Comparison of ENCODE assay signal across 9 cellular contexts in the genomic region with DNA sequence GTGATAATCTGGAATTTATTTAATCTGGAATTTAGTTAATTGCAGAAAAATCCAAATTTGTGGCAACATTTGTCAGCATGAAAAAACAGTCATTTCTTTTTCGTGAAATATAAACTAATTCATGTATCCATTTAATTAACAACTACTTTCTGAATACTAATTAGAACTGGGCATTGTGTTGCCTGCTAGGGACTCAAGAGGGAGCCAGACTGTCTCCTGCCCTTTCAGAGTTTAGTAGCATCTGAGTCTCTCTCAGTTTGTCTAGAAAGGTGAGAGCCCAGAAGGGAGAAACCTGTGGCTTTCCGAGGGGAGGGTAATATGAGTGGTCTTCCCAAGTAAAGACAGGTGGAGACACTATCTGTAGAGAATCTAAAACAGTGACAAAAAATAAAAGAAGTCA.
A peak's percentile ranks its signal among the peaks of the same experiment; 100 is the strongest.
DNase-seq lines count a peak whose midpoint lies in the region; ATAC-seq, FAIRE-seq and TF ChIP-seq lines count a peak whose summit lies in the region.
"Had no signal": no experiment of that assay in that cellular context is flagged by ENCODE, and none has a peak within 500 bp of the region (broad histone marks: within the 10 kb centered on the region; RNA-seq: fewer than 3 reads in every experiment).

No MANE protein-coding gene starts in this region.

- peak; percentile 8 for FAIRE-seq in endothelial cell of umbilical vein (lab: Jason Lieb, UNC)

- H3K27me3 ChIP-seq in endothelial cell of umbilical vein (ENCODE audit: control insufficient read depth in 2 of 2, insufficient read depth in 2 of 2, low read length in 2 of 2) (peaks cover 0 to 5% of the 10 kb centered on the region in 2 experiments), HAP-1 (ENCODE audit: low read depth) (no peaks in the 10 kb centered on the region)

- BruUV-seq in endothelial cell of umbilical vein (replicated peaks; lab: Mats Ljungman, UMichigan) = no TSS peak

- no peak for TF ChIP-seq POLR2A in endothelial cell of umbilical vein (IDR thresholded peaks at IDR 0.05; ENCODE audit: low read depth, low read length)

- H3K9me3 ChIP-seq in endothelial cell of umbilical vein (replicated peaks; ENCODE audit: control insufficient read depth, insufficient read depth, low read length) (no peaks in the 10 kb centered on the region), HAP-1 (no peaks in the 10 kb centered on the region)

- no peaks in the 10 kb centered on the region for H3K4me1 ChIP-seq in endothelial cell of umbilical vein (ENCODE audit: control insufficient read depth, extremely low read depth, insufficient read depth, low read length)
- H3K4me1 ChIP-seq in HAP-1 = no peaks in the 10 kb centered on the region

- DNase-seq in ELR (ENCODE audit: low read depth) (peak; percentile 10), endothelial cell of umbilical vein (ENCODE audit: low read depth, low spot score) (no peak), HAP-1 (ENCODE audit: low spot score in 2 of 2) (no peak), NCI-H446 (lab: John Stamatoyannopoulos, UW) (no peak), hippocampal formation (lab: John Stamatoyannopoulos, UW) (no peak), hypothalamus (lab: John Stamatoyannopoulos, UW) (no peak)
- DNase-seq: activated CD8-positive, alpha-beta memory T cell treated with anti-CD3 and anti-CD28 coated beads for 24 hours had no signal

- no peaks in the 10 kb centered on the region for H4K20me1 ChIP-seq in endothelial cell of umbilical vein (replicated peaks; ENCODE audit: control insufficient read depth, extremely low read depth, insufficient read depth, low read length)

- H3K27ac ChIP-seq in endothelial cell of umbilical vein (ENCODE audit: insufficient read depth, low read depth, low read length) = no peak overlapping the region

- peak; percentile 87 for ATAC-seq in GM19463 (IDR thresholded peaks at IDR 0.05; ENCODE audit: unreplicated experiment)
- ATAC-seq in HG03469 (IDR thresholded peaks at IDR 0.05; ENCODE audit: unreplicated experiment) = peak; percentile 57

- no peak overlapping the region for H3K4me2 ChIP-seq in endothelial cell of umbilical vein (ENCODE audit: insufficient read depth, low read length)

- H3K9ac ChIP-seq in endothelial cell of umbilical vein (replicated peaks; ENCODE audit: extremely low read depth, insufficient read depth, low read length) = no peak overlapping the region

- dilution Hi-C loops in endothelial cell of umbilical vein (cut with MboI; ENCODE audit: extremely low pct_ligation_motif_present, low sequenced_read_pairs) = no loop called here

- TF ChIP-seq CTCF in endothelial cell of umbilical vein (IDR thresholded peaks at IDR 0.05; ENCODE audit: extremely low read depth in 1 of 2, insufficient read depth in 1 of 2, low read depth in 1 of 2, low read length in 2 of 2) = peak; percentile 12 to 22

- no peak overlapping the region for H3K4me3 ChIP-seq in endothelial cell of umbilical vein (replicated peaks in 1 of 3; ENCODE audit: insufficient read depth in 1 of 3, low read depth in 1 of 3, low read length in 3 of 3)
- H3K4me3 ChIP-seq in HAP-1 = no peak overlapping the region

- H3K36me3 ChIP-seq in endothelial cell of umbilical vein (ENCODE audit: control insufficient read depth in 2 of 2, extremely low read depth in 1 of 2, insufficient read depth in 2 of 2, low read length in 2 of 2) (no peaks in the 10 kb centered on the region), HAP-1 (replicated peaks) (no peaks in the 10 kb centered on the region)

- no peaks in the 10 kb centered on the region for H3K79me2 ChIP-seq in endothelial cell of umbilical vein (ENCODE audit: control insufficient read depth, insufficient read depth, low read length)

- CTCF ChIA-PET in endothelial cell of umbilical vein (lab: Charles Lee) = interaction anchor here (1.0 kb wide), 2 partner anchors 9 kb away, joined by 3 read pairs; no protein-coding TSS in a partner anchor

- POLR2A ChIA-PET in endothelial cell of umbilical vein (lab: Charles Lee) = no interaction called here

- H3K9me1 ChIP-seq in endothelial cell of umbilical vein (replicated peaks; ENCODE audit: control insufficient read depth, extremely low read depth, insufficient read depth, low read length) = no peaks in the 10 kb centered on the region

- H2AFZ ChIP-seq in endothelial cell of umbilical vein (ENCODE audit: low read depth, low read length) = no peak overlapping the region

- in situ Hi-C loops in HAP-1 (cut with MboI; ENCODE audit: low sequenced_read_pairs) = no loop called here

- intact Hi-C loops in endothelial cell of umbilical vein (cut with micrococcal nuclease) = loop anchor here (5.0 kb wide), 1 partner anchor 235 kb away; a partner anchor contains a TSS

TF ChIP-seq in endothelial cell of umbilical vein, 7 proteins besides CTCF, POLR2A, EP300 and RAD21:
- TF ChIP-seq POLR2AphosphoS5 (IDR thresholded peaks at IDR 0.05; ENCODE audit: insufficient read depth, low read depth, low read length) = no peak
- no peak for TF ChIP-seq FOS (IDR thresholded peaks at IDR 0.05; ENCODE audit: borderline replicate concordance, insufficient read depth, low read length)
- TF ChIP-seq GATA2 (IDR thresholded peaks at IDR 0.05; ENCODE audit: insufficient read depth, insufficient read length, low read depth, low read length) = no peak
- no peak for TF ChIP-seq JUN (IDR thresholded peaks at IDR 0.05; ENCODE audit: borderline replicate concordance, insufficient read depth, insufficient read length, low read depth)
- TF ChIP-seq MYC (IDR thresholded peaks at IDR 0.05; ENCODE audit: low read depth, low read length) = no peak
- no peak for TF ChIP-seq EZH2 (IDR thresholded peaks at IDR 0.05; ENCODE audit: borderline replicate concordance, low read depth, low read length, severe bottlenecking)
- TF ChIP-seq, protein P1, sequence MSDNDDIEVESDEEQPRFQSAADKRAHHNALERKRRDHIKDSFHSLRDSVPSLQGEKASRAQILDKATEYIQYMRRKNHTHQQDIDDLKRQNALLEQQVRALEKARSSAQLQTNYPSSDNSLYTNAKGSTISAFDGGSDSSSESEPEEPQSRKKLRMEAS (IDR thresholded peaks at IDR 0.05; ENCODE audit: insufficient read depth, insufficient read length) = no peak
